Comparison of ENCODE assay signal across 11 cellular contexts in the genomic region with DNA sequence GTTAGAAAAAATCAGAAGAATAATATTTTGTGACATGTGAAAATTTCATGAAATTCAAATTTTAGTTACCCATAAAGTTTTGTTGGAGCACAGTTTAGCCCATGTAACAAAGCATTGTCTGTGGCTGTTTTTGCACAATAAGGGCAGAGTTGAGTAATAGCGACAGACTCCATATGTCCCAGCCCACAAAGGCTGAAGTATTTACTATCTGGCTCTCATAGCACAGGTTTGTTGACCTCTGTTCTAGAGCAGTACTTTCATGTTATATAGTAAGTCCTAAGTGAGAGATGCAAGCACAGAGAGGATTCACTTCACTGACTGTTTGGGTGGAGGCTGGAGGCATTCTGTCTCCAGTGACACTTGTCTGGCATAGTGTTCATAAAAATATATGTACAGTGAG. TPM values are rescaled to one million over a fixed set of nuclear protein-coding genes. Genes with fewer than 3 reads are reported as not detected.
DNase-seq lines count a peak whose midpoint lies in the region; TF ChIP-seq lines count a peak whose summit lies in the region.
"Had no signal": no experiment of that assay in that cellular context is flagged by ENCODE, and none has a peak within 500 bp of the region (broad histone marks: within the 10 kb centered on the region; RNA-seq: fewer than 3 reads in every experiment).

No MANE protein-coding gene starts in this region.

- no peaks in the 10 kb centered on the region for H3K27me3 ChIP-seq in subcutaneous abdominal adipose tissue (ENCODE audit: control insufficient read depth in 5 of 5, insufficient read depth in 4 of 5, low read length in 5 of 5)
- peaks cover 12% of the 10 kb centered on the region for H3K27me3 ChIP-seq in endodermal cell (ENCODE audit: control insufficient read depth, insufficient read depth, low read length, poor library complexity, severe bottlenecking)

- peaks cover 55% of the 10 kb centered on the region for H3K4me1 Mint-ChIP-seq in endodermal cell

- H3K9me3 ChIP-seq in subcutaneous abdominal adipose tissue (ENCODE audit: control insufficient read depth in 5 of 5, low read length in 5 of 5), result no peaks in the 10 kb centered on the region
- H3K9me3 ChIP-seq in endodermal cell (ENCODE audit: control insufficient read depth, low read length), result no peaks in the 10 kb centered on the region

- H3K36me3 ChIP-seq in subcutaneous abdominal adipose tissue (ENCODE audit: control insufficient read depth in 5 of 5, insufficient read depth in 5 of 5, low read length in 5 of 5) (peaks cover 0 to 5% (median 0%) of the 10 kb centered on the region in 5 donors), endodermal cell (ENCODE audit: control insufficient read depth, insufficient read depth, low read length) (no peaks in the 10 kb centered on the region)

- no peaks in the 10 kb centered on the region for H3K9me3 Mint-ChIP-seq in endodermal cell
- H3K9me3 Mint-ChIP-seq: activated naive CD8-positive, alpha-beta T cell treated with anti-CD3 and anti-CD28 coated beads, Interleukin-2, amount 10 ng/mL, durations not matched to agents 7 days and 5 days had no signal

- H3K27me3 Mint-ChIP-seq in endodermal cell (ENCODE audit: insufficient read depth), result peaks cover 27% of the 10 kb centered on the region

- H3K4me3 ChIP-seq in foreskin fibroblast (ENCODE audit: low read depth in 1 of 2, low read length in 2 of 2), result no peak overlapping the region
- H3K4me3 ChIP-seq in subcutaneous abdominal adipose tissue (ENCODE audit: low read depth in 1 of 5, low read length in 5 of 5), result no peak overlapping the region
- H3K4me3 ChIP-seq in endodermal cell (ENCODE audit: low read length), result no peak overlapping the region

- H3K4me1 ChIP-seq in subcutaneous abdominal adipose tissue (ENCODE audit: control insufficient read depth in 5 of 5, insufficient read depth in 5 of 5, low read length in 5 of 5) (peaks cover 2 to 61% (median 55%) of the 10 kb centered on the region in 5 donors), endodermal cell (ENCODE audit: control insufficient read depth, insufficient read depth, low read length) (peaks cover 26% of the 10 kb centered on the region)

- no peak for TF ChIP-seq CTCF in foreskin fibroblast (IDR thresholded peaks at IDR 0.05; ENCODE audit: low read depth, low read length)
- no peak for TF ChIP-seq CTCF in endodermal cell (conservative IDR thresholded peaks at IDR 0.05)

- WGBS in endodermal cell (ENCODE audit: insufficient coverage in 1 of 2, insufficient read length in 1 of 2), 2 experiments, result 96% methylated on average over 1 of the region's 1 CpG; no CpG with 5 or more reads in 1 of the 2 experiments

- no peak overlapping the region for H3K27ac Mint-ChIP-seq in endodermal cell
- H3K27ac Mint-ChIP-seq: activated naive CD8-positive, alpha-beta T cell treated with anti-CD3 and anti-CD28 coated beads, Interleukin-2, amount 10 ng/mL, durations not matched to agents 7 days and 5 days had no signal

- DNase-seq in NCI-H2029 (lab: John Stamatoyannopoulos, UW), result peak; percentile 63
- DNase-seq in NCI-H2029 treated with DMSO at 0.1 percent for 48 hours (lab: John Stamatoyannopoulos, UW), result no peak
- DNase-seq in RPMI7951 (ENCODE audit: low read depth), result peak; percentile 44
- DNase-seq in foreskin fibroblast, result peak; percentile 55 to 71
- DNase-seq in endodermal cell, result no peak
- DNase-seq in amniotic stem cell (lab: John Stamatoyannopoulos, UW), result no peak
- no peak for DNase-seq in LoVo (ENCODE audit: low spot score)
- DNase-seq: activated CD8-positive, alpha-beta memory T cell treated with anti-CD3 and anti-CD28 coated beads for 24 hours; activated naive CD8-positive, alpha-beta T cell treated with anti-CD3 and anti-CD28 coated beads, Interleukin-2, amount 10 ng/mL, durations not matched to agents 7 days and 5 days; left cardiac atrium had no signal

- H3K9ac ChIP-seq in subcutaneous abdominal adipose tissue (ENCODE audit: low read length in 5 of 5), result peak overlapping the region in 2 of 5 donors; percentile 31 to 48
- H3K9ac ChIP-seq in endodermal cell (ENCODE audit: extremely low read depth, low read length, poor library complexity, severe bottlenecking), result no peak overlapping the region

- H3K4me3 Mint-ChIP-seq in endodermal cell, result no peak overlapping the region
- H3K4me3 Mint-ChIP-seq: activated naive CD8-positive, alpha-beta T cell treated with anti-CD3 and anti-CD28 coated beads, Interleukin-2, amount 10 ng/mL, durations not matched to agents 7 days and 5 days had no signal

- H3K27ac ChIP-seq in subcutaneous abdominal adipose tissue (ENCODE audit: low read depth, low read length) (peak overlapping the region; percentile 99), endodermal cell (ENCODE audit: low read depth, low read length) (no peak overlapping the region)

- H3K36me3 Mint-ChIP-seq in endodermal cell (ENCODE audit: low read depth), result peaks cover 5% of the 10 kb centered on the region
- H3K36me3 Mint-ChIP-seq: activated naive CD8-positive, alpha-beta T cell treated with anti-CD3 and anti-CD28 coated beads, Interleukin-2, amount 10 ng/mL, durations not matched to agents 7 days and 5 days had no signal

RNA-seq across cellular contexts. Expression of a gene that starts 6.8 kb away (rescaled TPM):
- 132 and 133 TPM in 2 replicates for total RNA-seq in RPMI7951 (2014; rRNA removed; shearing (Covaris generic))
- total RNA-seq in endodermal cell, result 10 to 100 TPM; 47.9 to 58.8 TPM
- 63.8 TPM for polyA plus RNA-seq in endodermal cell (2013, experiment 1 of 2)
- polyA plus RNA-seq in endodermal cell (2013, experiment 2 of 2), result 78.1 TPM

Comparison
In these comparisons a context has a peak if more than half of its experiments do, and no peak if none do; other contexts are left out.
1. DNase-seq: peak in NCI-H2029 (single experiment), RPMI7951 (single experiment) and foreskin fibroblast (2 of 2); none in NCI-H2029 treated with DMSO at 0.1 percent for 48 hours (single experiment), endodermal cell (single experiment), amniotic stem cell (single experiment) and LoVo (single experiment).